In genomic region chr6:110415297-110415916, GRCh38 we compare ENCODE assay signal across 9 cellular contexts. TPM values are rescaled to one million over a fixed set of nuclear protein-coding genes. Genes with fewer than 3 reads are reported as not detected.
DNase-seq lines count a peak whose midpoint lies in the region; ATAC-seq and TF ChIP-seq lines count a peak whose summit lies in the region.
"Had no signal": no experiment of that assay in that cellular context is flagged by ENCODE, and none has a peak within 500 bp of the region (broad histone marks: within the 10 kb centered on the region; RNA-seq: fewer than 3 reads in every experiment).

DDO (minus strand) TSS chr6:110415575; CDS start chr6:110413462, 2,113 bp downstream.

- H3K9me3 ChIP-seq in right cardiac atrium (ENCODE audit: control insufficient read depth, low read length) (no peaks in the 10 kb centered on the region), sigmoid colon (no peaks in the 10 kb centered on the region)

- H3K27ac ChIP-seq in right cardiac atrium (ENCODE audit: low read length) = peak within 1 kb of the TSS; percentile 85
- peak within 1 kb of the TSS; percentile 72 to 83 (median 82) for H3K27ac ChIP-seq in sigmoid colon
- H3K27ac ChIP-seq: SK-N-MC had no signal

- H3K27ac Mint-ChIP-seq in activated T-helper 1 cell treated with anti-CD3 and anti-CD28 coated beads, Interleukin-12 subunit alpha, Interleukin-12 subunit beta, Interleukin-2, Interleukin-4 antibody, amounts not matched to agents 30 ng/mL and 10 ng/mL and 1 ng/mL, durations not matched to agents 14 hours and 24 hours and 36 hours = no peak within 1 kb of the TSS

- peaks cover 4% of the 10 kb centered on the region for H3K27me3 Mint-ChIP-seq in activated T-helper 1 cell treated with anti-CD3 and anti-CD28 coated beads, Interleukin-12 subunit alpha, Interleukin-12 subunit beta, Interleukin-2, Interleukin-4 antibody, amounts not matched to agents 30 ng/mL and 10 ng/mL and 1 ng/mL, durations not matched to agents 14 hours and 24 hours and 36 hours (ENCODE audit: insufficient read depth)

- peak in 1 of 4 donors; percentile 5 for TF ChIP-seq EP300 in sigmoid colon (IDR thresholded peaks at IDR 0.05)

- TF ChIP-seq POLR2A in sigmoid colon (IDR thresholded peaks at IDR 0.05) (no peak), GM18505 (IDR thresholded peaks at IDR 0.05; ENCODE audit: borderline replicate concordance, extremely low read depth, insufficient read depth, insufficient read length) (no peak)

- no peaks in the 10 kb centered on the region for H3K36me3 ChIP-seq in sigmoid colon

- peaks cover 7% of the 10 kb centered on the region for H3K4me1 Mint-ChIP-seq in activated T-helper 1 cell treated with anti-CD3 and anti-CD28 coated beads, Interleukin-12 subunit alpha, Interleukin-12 subunit beta, Interleukin-2, Interleukin-4 antibody, amounts not matched to agents 30 ng/mL and 10 ng/mL and 1 ng/mL, durations not matched to agents 14 hours and 24 hours and 36 hours (ENCODE audit: low read depth)

- no peak for TF ChIP-seq CTCF in sigmoid colon (IDR thresholded peaks at IDR 0.05)

- no peaks in the 10 kb centered on the region for H3K36me3 Mint-ChIP-seq in activated T-helper 1 cell treated with anti-CD3 and anti-CD28 coated beads, Interleukin-12 subunit alpha, Interleukin-12 subunit beta, Interleukin-2, Interleukin-4 antibody, amounts not matched to agents 30 ng/mL and 10 ng/mL and 1 ng/mL, durations not matched to agents 14 hours and 24 hours and 36 hours (ENCODE audit: low read depth)

- H3K4me3 Mint-ChIP-seq in activated T-helper 1 cell treated with anti-CD3 and anti-CD28 coated beads, Interleukin-12 subunit alpha, Interleukin-12 subunit beta, Interleukin-2, Interleukin-4 antibody, amounts not matched to agents 30 ng/mL and 10 ng/mL and 1 ng/mL, durations not matched to agents 14 hours and 24 hours and 36 hours = peak within 1 kb of the TSS; percentile 27

- intact Hi-C loops in activated T-helper 1 cell treated with anti-CD3 and anti-CD28 coated beads, Interleukin-12 subunit alpha, Interleukin-12 subunit beta, Interleukin-2, Interleukin-4 antibody, amounts not matched to agents 30 ng/mL and 10 ng/mL and 1 ng/mL, durations not matched to agents 14 hours and 24 hours and 36 hours (cut with micrococcal nuclease) = no loop called here
- intact Hi-C loops in right cardiac atrium (cut with DNase I) = no loop called here
- intact Hi-C loops in sigmoid colon (cut with DNase I) = no loop called here

- ATAC-seq in right cardiac atrium (peak; percentile 95), GM18505 (IDR thresholded peaks at IDR 0.05; ENCODE audit: unreplicated experiment) (no peak)

- H3K27me3 ChIP-seq in right cardiac atrium (ENCODE audit: control insufficient read depth, insufficient read depth) (no peaks in the 10 kb centered on the region), sigmoid colon (no peaks in the 10 kb centered on the region)

- DNase-seq in NCI-H82 (lab: John Stamatoyannopoulos, UW) = peak; percentile 34
- DNase-seq in NCI-H82 treated with DMSO at 0.1 percent for 48 hours (lab: John Stamatoyannopoulos, UW; ENCODE audit: unreplicated experiment) = no peak
- no peak for DNase-seq in activated T-helper 1 cell treated with anti-CD3 and anti-CD28 coated beads, Interleukin-12 subunit alpha, Interleukin-12 subunit beta, Interleukin-2, Interleukin-4 antibody, amounts not matched to agents 30 ng/mL and 10 ng/mL and 1 ng/mL, durations not matched to agents 14 hours and 24 hours and 36 hours (ENCODE audit: low spot score)
- DNase-seq in right cardiac atrium = peak; percentile 79 to 91 (median 89)
- peak; percentile 92 for DNase-seq in sigmoid colon
- no peak for DNase-seq in KBM-7
- DNase-seq in NCI-H2081 treated with DMSO at 0.1 percent for 48 hours (lab: John Stamatoyannopoulos, UW) = no peak

- H3K4me1 ChIP-seq in right cardiac atrium (ENCODE audit: control insufficient read depth, insufficient read depth, low read length) (peaks cover 7% of the 10 kb centered on the region), sigmoid colon (peaks cover 0 to 19% (median 17%) of the 10 kb centered on the region in 4 donors)

- in situ Hi-C loops in KBM-7 (cut with MboI; ENCODE audit: low pct_unique_long_range_greater_than_20kb, low sequenced_read_pairs) = no loop called here

- H3K4me3 ChIP-seq in right cardiac atrium (ENCODE audit: low read length) (peak within 1 kb of the TSS; percentile 18), sigmoid colon (peak within 1 kb of the TSS; percentile 22 to 41 (median 38))
- H3K4me3 ChIP-seq: SK-N-MC had no signal

- WGBS in right cardiac atrium = 33% methylated on average over 10 of the region's 10 CpGs
- 65 to 71% methylated on average over 10 of the region's 10 CpGs for WGBS in sigmoid colon, 2 donors

- H3K9me3 Mint-ChIP-seq in activated T-helper 1 cell treated with anti-CD3 and anti-CD28 coated beads, Interleukin-12 subunit alpha, Interleukin-12 subunit beta, Interleukin-2, Interleukin-4 antibody, amounts not matched to agents 30 ng/mL and 10 ng/mL and 1 ng/mL, durations not matched to agents 14 hours and 24 hours and 36 hours = no peaks in the 10 kb centered on the region

RNA-seq across cellular contexts. Expression of gene DDO, which starts in this region (rescaled TPM):
- not detected in 2 replicates for total RNA-seq in activated T-helper 1 cell treated with anti-CD3 and anti-CD28 coated beads, Interleukin-12 subunit alpha, Interleukin-12 subunit beta, Interleukin-2, Interleukin-4 antibody, amounts not matched to agents 30 ng/mL and 10 ng/mL and 1 ng/mL, durations not matched to agents 14 hours and 24 hours and 36 hours
- total RNA-seq in right cardiac atrium = 10 to 100 TPM in 3 of 4 donors, 1 to 10 TPM in 1; 9.2 to 19.7 (median 18.5) TPM
- 10.7 TPM for polyA plus RNA-seq in right cardiac atrium
- total RNA-seq in sigmoid colon = 1 to 10 TPM; 2.0 to 3.6 (median 2.5) TPM
- 1 to 10 TPM in 2 of 3 donors, under 1 TPM in 1; 0.96 to 2.4 (median 1.2) TPM for polyA plus RNA-seq in sigmoid colon

Comparison
In these comparisons a context has a peak if more than half of its experiments do, and no peak if none do; other contexts are left out.
1. DNase-seq: peak in NCI-H82 (single experiment), right cardiac atrium (3 of 3) and sigmoid colon (single experiment); none in NCI-H82 treated with DMSO at 0.1 percent for 48 hours (single experiment), activated T-helper 1 cell treated with anti-CD3 and anti-CD28 coated beads, Interleukin-12 subunit alpha, Interleukin-12 subunit beta, Interleukin-2, Interleukin-4 antibody, amounts not matched to agents 30 ng/mL and 10 ng/mL and 1 ng/mL, durations not matched to agents 14 hours and 24 hours and 36 hours (single experiment), KBM-7 (single experiment) and NCI-H2081 treated with DMSO at 0.1 percent for 48 hours (single experiment).